In genomic region chr15:90099868-90100854, GRCh38 we compare ENCODE assay signal across 8 cellular contexts. TPM values are rescaled to one million over a fixed set of nuclear protein-coding genes. Genes with fewer than 3 reads are reported as not detected.
A peak's percentile ranks its signal among the peaks of the same experiment; 100 is the strongest.
DNase-seq lines count a peak whose midpoint lies in the region; ATAC-seq, FAIRE-seq and TF ChIP-seq lines count a peak whose summit lies in the region.
"Had no signal": no experiment of that assay in that cellular context is flagged by ENCODE, and none has a peak within 500 bp of the region (broad histone marks: within the 10 kb centered on the region; RNA-seq: fewer than 3 reads in every experiment).

No MANE protein-coding gene starts in this region.

- H3K36me3 ChIP-seq in Loucy (ENCODE audit: insufficient read depth, low read length): no peaks in the 10 kb centered on the region
- no peaks in the 10 kb centered on the region for H3K36me3 ChIP-seq in HepG2 (replicated peaks in 1 of 2; ENCODE audit: control insufficient read depth in 1 of 2, insufficient read depth in 2 of 2, low read length in 2 of 2)
- no peaks in the 10 kb centered on the region for H3K36me3 ChIP-seq in suprapubic skin

- ATAC-seq in HepG2 (no peak), GM21526 (IDR thresholded peaks at IDR 0.05; ENCODE audit: low FRiP score, unreplicated experiment) (no peak)

- H3K4me1 ChIP-seq in Loucy (ENCODE audit: insufficient read depth, low read length, poor library complexity, severe bottlenecking): peaks cover 49% of the 10 kb centered on the region
- H3K4me1 ChIP-seq in HepG2 (ENCODE audit: insufficient read depth, low read length): peaks cover 76% of the 10 kb centered on the region
- H3K4me1 ChIP-seq in suprapubic skin: peaks cover 72% of the 10 kb centered on the region

- no peaks in the 10 kb centered on the region for H3K9me2 ChIP-seq in Loucy (replicated peaks; ENCODE audit: low read depth, low read length)

- FAIRE-seq in HepG2 (lab: Jason Lieb, UNC): no peak
- FAIRE-seq: TTC549 had no signal

- DNase-seq in ELR (ENCODE audit: low read depth): peak; percentile 39
- DNase-seq in astrocyte of the spinal cord (ENCODE audit: low read depth, low spot score): peak; percentile 61
- DNase-seq in HepG2 (ENCODE audit: low spot score): peak; percentile 41
- no peak for DNase-seq in suprapubic skin (ENCODE audit: low spot score in 2 of 2)
- no peak for DNase-seq in NCI-H128 (lab: John Stamatoyannopoulos, UW; ENCODE audit: unreplicated experiment)

- TF ChIP-seq CTCF in Loucy (conservative IDR thresholded peaks at IDR 0.05; ENCODE audit: low read length): no peak
- no peak for TF ChIP-seq CTCF in astrocyte of the spinal cord (IDR thresholded peaks at IDR 0.05; ENCODE audit: low read depth, low read length)
- no peak for TF ChIP-seq CTCF in HepG2 (CRISPR knock-in tag; IDR thresholded peaks at IDR 0.05)
- no peak for TF ChIP-seq CTCF in suprapubic skin (IDR thresholded peaks at IDR 0.05)

- intact Hi-C loops in HepG2 (cut with micrococcal nuclease; ENCODE audit: unreplicated experiment): no loop called here

- no peaks in the 10 kb centered on the region for H3K9me3 ChIP-seq in Loucy (ENCODE audit: insufficient read depth, low read depth, low read length)
- H3K9me3 ChIP-seq in HepG2 (ENCODE audit: low read length): no peaks in the 10 kb centered on the region
- no peaks in the 10 kb centered on the region for H3K9me3 ChIP-seq in suprapubic skin

- in situ Hi-C loops in astrocyte of the spinal cord (cut with HindIII; ENCODE audit: low sequenced_read_pairs) (no loop called here), HepG2 (cut with HindIII; ENCODE audit: extremely low pct_ligation_motif_present, low pct_unique_long_range_greater_than_20kb) (loop anchor here (25.0 kb wide), 1 partner anchor 363 kb away; no protein-coding TSS in a partner anchor)

- H3K79me2 ChIP-seq in Loucy (ENCODE audit: insufficient read depth, low read length): peaks cover 62% of the 10 kb centered on the region
- peaks cover 7% of the 10 kb centered on the region for H3K79me2 ChIP-seq in HepG2 (ENCODE audit: insufficient read depth, low read length)

- H2AFZ ChIP-seq in Loucy (ENCODE audit: low read length): no peak overlapping the region
- no peak overlapping the region for H2AFZ ChIP-seq in HepG2 (ENCODE audit: low read length)

- TF ChIP-seq RAD21 in HepG2 (CRISPR knock-in tag; IDR thresholded peaks at IDR 0.05): no peak

- TF ChIP-seq POLR2A in HepG2 (IDR thresholded peaks at IDR 0.05; ENCODE audit: insufficient read depth in 1 of 2, low read depth in 2 of 2, low read length in 2 of 2) (no peak), suprapubic skin (IDR thresholded peaks at IDR 0.05) (no peak)

- POLR2A ChIA-PET in HepG2 (lab: Yijun Ruan, JAX): no interaction called here

- H3K27ac ChIP-seq in HepG2 (ENCODE audit: extremely low read length, insufficient read depth, low read length) (no peak overlapping the region), suprapubic skin (peak overlapping the region; percentile 93)

- H3K4me2 ChIP-seq in Loucy (ENCODE audit: low read depth, low read length, poor library complexity, severe bottlenecking) (peak overlapping the region; percentile 84), HepG2 (ENCODE audit: low read depth, low read length) (peak overlapping the region; percentile 85)

- CTCF ChIA-PET in HepG2 (lab: Yijun Ruan, JAX; ENCODE audit: low intra/inter-chr PET ratio, low total read pairs): no interaction called here

- H3K9ac ChIP-seq in Loucy (ENCODE audit: low read depth, low read length, poor library complexity, severe bottlenecking): peak overlapping the region; percentile 94
- no peak overlapping the region for H3K9ac ChIP-seq in HepG2 (ENCODE audit: insufficient read depth, low read depth, low read length)

- TF ChIP-seq EP300 in HepG2 (IDR thresholded peaks at IDR 0.05; ENCODE audit: low read depth in 2 of 2, low read length in 2 of 2): no peak
- no peak for TF ChIP-seq EP300 in HepG2 (CRISPR knock-in tag; IDR thresholded peaks at IDR 0.05; ENCODE audit: borderline replicate concordance)
- TF ChIP-seq EP300 in suprapubic skin (IDR thresholded peaks at IDR 0.05): no peak

- no TSS peak for BruUV-seq in HepG2 (replicated peaks; lab: Mats Ljungman, UMichigan)

- H3K4me3 ChIP-seq in Loucy (ENCODE audit: low read length, poor library complexity, severe bottlenecking) (peak overlapping the region; percentile 93), astrocyte of the spinal cord (ENCODE audit: low read depth, low read length) (no peak overlapping the region), HepG2 (replicated peaks in 1 of 3; ENCODE audit: insufficient read depth in 1 of 3, low read depth in 2 of 3, low read length in 3 of 3) (no peak overlapping the region), suprapubic skin (peak overlapping the region; percentile 83)

- H3K27me3 ChIP-seq in Loucy (ENCODE audit: insufficient read depth, low read length, poor library complexity, severe bottlenecking) (no peaks in the 10 kb centered on the region), HepG2 (ENCODE audit: control insufficient read depth in 1 of 2, insufficient read depth in 2 of 2, low read length in 2 of 2) (no peaks in the 10 kb centered on the region), suprapubic skin (no peaks in the 10 kb centered on the region)

- 80% methylated on average over 11 of the region's 11 CpGs for WGBS in HepG2 (ENCODE audit: low lambda C conversion rate)
- WGBS in suprapubic skin: 33% methylated on average over 11 of the region's 11 CpGs

- H3F3A ChIP-seq in Loucy (ENCODE audit: low read depth): 0 out of 2 replicates have a peak, but pooled peaks cover 3% of the 10 kb centered on the region

- H4K20me1 ChIP-seq in Loucy (ENCODE audit: insufficient read depth, low read length, poor library complexity, severe bottlenecking): peaks cover 28% of the 10 kb centered on the region
- H4K20me1 ChIP-seq in HepG2 (ENCODE audit: insufficient read depth, low read length): peaks cover 18% of the 10 kb centered on the region

TF ChIP-seq in HepG2, 621 proteins besides CTCF, POLR2A, EP300 and RAD21:
- peak; percentile 23; the same call in 1 of the 2 replicates for TF ChIP-seq RARA (CRISPR knock-in tag; IDR thresholded peaks at IDR 0.05)
- TF ChIP-seq FOSL2 (CRISPR knock-in tag; IDR thresholded peaks at IDR 0.05): no peak

RNA-seq across cellular contexts. Expression of gene IDH2, which starts 2.1 kb away (rescaled TPM):
- total RNA-seq in HepG2 (2016; rRNA removed; fragmentation: Illumina TruSeq; extraction: Trizol) (120 and 121 TPM in 2 replicates), suprapubic skin (100 to 1,000 TPM in 1 of 4 donors, 10 to 100 TPM in 3; 68.6 to 126 (median 76.7) TPM)
- total RNA-seq in HepG2 (2016; cell fraction: cytosol; rRNA removed; fragmentation: Illumina TruSeq; extraction: Trizol; ENCODE audit: low read depth): 37.5 and 39.4 TPM in 2 replicates
- total RNA-seq in HepG2 (2016; cell fraction: insoluble cytoplasmic fraction; rRNA removed; fragmentation: Illumina TruSeq; extraction: Trizol): 108 and 124 TPM in 2 replicates
- total RNA-seq in HepG2 (2016; cell fraction: membrane; rRNA removed; fragmentation: Illumina TruSeq; extraction: Trizol): 87.3 and 98.2 TPM in 2 replicates
- total RNA-seq in HepG2 (2016; cell fraction: nucleus; rRNA removed; fragmentation: Illumina TruSeq; extraction: Trizol): 50.6 and 54.5 TPM in 2 replicates
- 132 and 145 TPM in 2 replicates for polyA plus RNA-seq in HepG2 (2011; rRNA removed)
- 85.2 and 137 TPM in 2 replicates for polyA plus RNA-seq in HepG2 (2011; cell fraction: cytosol; rRNA removed)
- 62.9 and 78.0 TPM in 2 replicates for polyA plus RNA-seq in HepG2 (2011; cell fraction: nucleus; rRNA removed)
- polyA plus RNA-seq in HepG2 (2012): 57.4 and 73.4 TPM in 2 replicates
- 63.2 and 73.9 TPM in 2 replicates for polyA plus RNA-seq in HepG2 (2016; cell fraction: cytosol; fragmentation: Illumina TruSeq; extraction: Trizol; ENCODE audit: low read depth)
- polyA plus RNA-seq in HepG2 (2016; cell fraction: insoluble cytoplasmic fraction; fragmentation: Illumina TruSeq; extraction: Trizol; ENCODE audit: low read depth): 130 and 145 TPM in 2 replicates
- polyA plus RNA-seq in HepG2 (2016; cell fraction: membrane; fragmentation: Illumina TruSeq; extraction: Trizol; ENCODE audit: low read depth): 84.9 and 106 TPM in 2 replicates
- polyA plus RNA-seq in HepG2 (2016; cell fraction: nucleus; fragmentation: Illumina TruSeq; extraction: Trizol; ENCODE audit: insufficient read depth, low read depth): 97.9 and 110 TPM in 2 replicates
- 34.4 and 160 TPM in 2 replicates for polyA minus RNA-seq in HepG2 (2011; rRNA and poly(A)+ RNA removed; ENCODE audit: low replicate concordance)
- 67.1 and 76.1 TPM in 2 replicates for polyA minus RNA-seq in HepG2 (2011; cell fraction: cytosol; rRNA and poly(A)+ RNA removed)
- polyA minus RNA-seq in HepG2 (2011; cell fraction: nucleus; rRNA and poly(A)+ RNA removed): 14.7 and 18.4 TPM in 2 replicates

Comparison
In these comparisons a context has a peak if more than half of its experiments do, and no peak if none do; other contexts are left out.
1. DNase-seq: peak in ELR (single experiment), astrocyte of the spinal cord (single experiment) and HepG2 (single experiment); none in suprapubic skin (0 of 2) and NCI-H128 (single experiment).
2. H3K4me3 ChIP-seq: peak in Loucy (single experiment) and suprapubic skin (single experiment); none in astrocyte of the spinal cord (single experiment) and HepG2 (0 of 3).